12 cellular contexts compared by ENCODE assay signal in the genomic region with DNA sequence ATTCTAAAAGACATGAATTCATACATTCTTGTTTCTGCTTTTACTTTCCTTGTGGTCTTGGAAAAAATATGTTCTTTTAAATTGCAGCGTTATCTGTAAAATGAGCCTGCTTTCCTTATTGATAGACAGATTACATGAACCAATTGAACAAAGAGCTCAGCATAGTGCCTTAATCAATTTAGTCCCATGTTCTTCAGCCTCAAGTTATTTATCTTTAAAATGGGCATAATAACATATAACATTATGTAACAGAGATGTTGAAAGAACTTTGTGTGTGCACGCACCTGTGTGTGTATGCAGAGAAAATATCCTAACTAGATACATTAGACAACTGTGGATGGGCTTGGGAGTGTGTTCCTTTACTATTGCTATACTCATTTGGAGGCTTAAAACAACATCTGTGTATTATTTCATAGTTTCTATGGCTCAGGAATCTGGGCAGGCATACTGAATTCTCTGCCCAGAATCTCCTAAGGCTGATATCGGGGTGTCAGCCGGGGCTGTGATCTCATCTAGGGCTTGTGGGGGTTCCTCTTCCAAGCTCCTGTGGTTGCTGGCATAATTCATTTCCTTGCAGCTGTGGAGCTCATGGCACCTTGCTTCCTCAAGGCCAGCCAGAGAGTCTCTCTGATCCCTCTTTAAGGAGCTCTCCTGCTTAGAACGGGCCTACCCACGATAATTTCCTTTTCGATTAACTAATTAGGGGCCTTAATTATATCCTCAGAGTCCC.
"Had no signal": no experiment of that assay in that cellular context is flagged by ENCODE, and none has a peak within 500 bp of the region (broad histone marks: within the 10 kb centered on the region; RNA-seq: fewer than 3 reads in every experiment).

No MANE protein-coding gene starts in this region.

- H3K27me3 ChIP-seq: thyroid gland had no signal

- H3K27me3 Mint-ChIP-seq: activated CD4-positive, alpha-beta memory T cell treated with anti-CD3 and anti-CD28 coated beads, Interleukin-2, amount 10 ng/mL, durations not matched to agents 7 days and 5 days; activated naive CD8-positive, alpha-beta T cell treated with anti-CD3 and anti-CD28 coated beads for 36 hours; dendritic cell treated with granulocyte-macrophage colony-stimulating factor and Interleukin-4, amounts not matched to agents 40 ng/mL and 50 ng/mL, for 4 days had no signal

- H3K9me3 Mint-ChIP-seq: activated CD4-positive, alpha-beta memory T cell treated with anti-CD3 and anti-CD28 coated beads, Interleukin-2, amount 10 ng/mL, durations not matched to agents 7 days and 5 days; activated naive CD8-positive, alpha-beta T cell treated with anti-CD3 and anti-CD28 coated beads for 36 hours; endodermal cell; nephron had no signal

- H3K9me3 ChIP-seq: thyroid gland had no signal

- H3K4me3 ChIP-seq: thyroid gland had no signal

- DNase-seq: activated CD4-positive, alpha-beta memory T cell treated with anti-CD3 and anti-CD28 coated beads, Interleukin-2, amount 10 ng/mL, durations not matched to agents 7 days and 5 days; activated gamma-delta T cell treated with Interleukin-2 at 50 U/mL for 16 hours; activated naive CD8-positive, alpha-beta T cell treated with anti-CD3 and anti-CD28 coated beads for 36 hours; activated T-cell treated with anti-CD3 and anti-CD28 coated beads, Interleukin-2, amount 50 U/mL, for 48 hours; anterior cingulate cortex; cerebellar nuclear complex; endodermal cell; erythroblast; glutamatergic neuron had no signal

- H3K36me3 ChIP-seq: thyroid gland had no signal

- H3K27ac Mint-ChIP-seq: activated CD4-positive, alpha-beta memory T cell treated with anti-CD3 and anti-CD28 coated beads, Interleukin-2, amount 10 ng/mL, durations not matched to agents 7 days and 5 days; activated naive CD8-positive, alpha-beta T cell treated with anti-CD3 and anti-CD28 coated beads for 36 hours; dendritic cell treated with granulocyte-macrophage colony-stimulating factor and Interleukin-4, amounts not matched to agents 40 ng/mL and 50 ng/mL, for 4 days; endodermal cell; nephron had no signal

- H3K4me3 Mint-ChIP-seq: activated CD4-positive, alpha-beta memory T cell treated with anti-CD3 and anti-CD28 coated beads, Interleukin-2, amount 10 ng/mL, durations not matched to agents 7 days and 5 days; activated naive CD8-positive, alpha-beta T cell treated with anti-CD3 and anti-CD28 coated beads for 36 hours; dendritic cell treated with granulocyte-macrophage colony-stimulating factor and Interleukin-4, amounts not matched to agents 40 ng/mL and 50 ng/mL, for 4 days; endodermal cell; nephron had no signal

- H3K27ac ChIP-seq: thyroid gland had no signal
